ENCODE assay signal across 9 cellular contexts in the genomic region with DNA sequence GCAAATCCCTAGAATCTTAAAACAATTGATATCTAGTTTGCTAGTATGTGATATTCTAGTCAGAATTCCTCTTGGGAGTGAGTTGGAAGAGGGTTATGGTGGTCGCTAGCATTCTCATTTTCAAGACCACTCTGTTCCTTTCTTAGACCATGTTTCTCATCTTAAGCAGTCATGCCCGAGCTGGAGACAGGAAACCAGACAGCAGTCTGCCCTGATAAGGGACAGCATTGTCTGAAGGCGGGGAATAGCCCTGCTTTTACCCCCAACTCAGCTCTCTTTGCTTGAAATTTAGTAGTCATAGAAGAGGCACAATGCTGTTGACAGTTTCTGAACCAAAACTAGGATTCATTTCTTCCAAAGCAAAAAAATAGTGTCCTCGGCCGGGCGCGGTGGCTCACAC. TPM values are rescaled to one million over a fixed set of nuclear protein-coding genes. Genes with fewer than 3 reads are reported as not detected.
DNase-seq lines count a peak whose midpoint lies in the region; ATAC-seq and TF ChIP-seq lines count a peak whose summit lies in the region.
"Had no signal": no experiment of that assay in that cellular context is flagged by ENCODE, and none has a peak within 500 bp of the region (broad histone marks: within the 10 kb centered on the region; RNA-seq: fewer than 3 reads in every experiment).

No MANE protein-coding gene starts in this region.

- H3K9ac ChIP-seq in neuronal stem cell (ENCODE audit: low read depth, low read length, poor library complexity), result no peak overlapping the region

- H2BK12ac ChIP-seq in neuronal stem cell (ENCODE audit: low read length), result peak overlapping the region; percentile 7

- peak overlapping the region; percentile 95 for H3K27ac ChIP-seq in C4-2B
- peak overlapping the region; percentile 96 for H3K27ac ChIP-seq in PC-9
- H3K27ac ChIP-seq in epithelial cell of prostate, result peak overlapping the region; percentile 97
- no peak overlapping the region for H3K27ac ChIP-seq in neuronal stem cell (replicated peaks; ENCODE audit: low read length)

- peaks cover 4% of the 10 kb centered on the region for H3K79me1 ChIP-seq in neuronal stem cell (ENCODE audit: low read depth, low read length)

- H4K91ac ChIP-seq in neuronal stem cell (ENCODE audit: low read depth, low read length, poor library complexity), result no peak overlapping the region

- CTCF ChIA-PET in PC-9 (lab: Charles Lee), result interaction anchor here (0.6 kb wide), 1 partner anchor 514 kb away, joined by 18 read pairs; no protein-coding TSS in a partner anchor

- BruUV-seq in PC-9 (replicated peaks; lab: Mats Ljungman, UMichigan), result no TSS peak

- no peak overlapping the region for H3K18ac ChIP-seq in neuronal stem cell (ENCODE audit: low read length)

- no peak overlapping the region for H3K14ac ChIP-seq in neuronal stem cell (ENCODE audit: low read length)

- H3F3A ChIP-seq in PC-9 (ENCODE audit: insufficient read depth, low read depth), result peaks cover 84% of the 10 kb centered on the region

- H4K8ac ChIP-seq in neuronal stem cell (ENCODE audit: low read depth, low read length), result no peak overlapping the region

- H3K79me2 ChIP-seq in PC-9 (ENCODE audit: low read depth), result peaks cover 99% of the 10 kb centered on the region

- H3K4me1 ChIP-seq in PC-9 (replicated peaks; ENCODE audit: insufficient read depth) (peaks cover 76% of the 10 kb centered on the region), neuronal stem cell (ENCODE audit: control insufficient read depth in 2 of 2, insufficient read depth in 1 of 2, low read depth in 1 of 2, low read length in 2 of 2) (peaks cover 31 to 63% of the 10 kb centered on the region in 2 donors)

- POLR2A ChIA-PET in PC-9 (lab: Charles Lee; ENCODE audit: unreplicated experiment), result no interaction called here

- no peak overlapping the region for H3K23ac ChIP-seq in neuronal stem cell (ENCODE audit: low read depth, low read length, poor library complexity)

- H2AK5ac ChIP-seq in neuronal stem cell (ENCODE audit: low read depth, low read length), result no peak overlapping the region

- H2BK15ac ChIP-seq in neuronal stem cell (ENCODE audit: low read length), result no peak overlapping the region

- intact Hi-C loops in PC-9 (cut with micrococcal nuclease; ENCODE audit: unreplicated experiment), result loop anchor here (5.0 to 10.0 kb wide), 4 partner anchors 188 to 592 kb away; a partner anchor contains a TSS

- H2BK120ac ChIP-seq in neuronal stem cell (ENCODE audit: low read depth, low read length), result no peak overlapping the region

- H3K36me3 ChIP-seq in PC-9 (ENCODE audit: low read depth) (peaks cover 25% of the 10 kb centered on the region; the same call in 1 of the 2 replicates), neuronal stem cell (replicated peaks in 1 of 2; ENCODE audit: control insufficient read depth in 2 of 2, insufficient read depth in 2 of 2, low read length in 2 of 2) (peaks cover 0 to 15% of the 10 kb centered on the region in 2 donors)

- H2AFZ ChIP-seq in PC-9 (no peak overlapping the region), neuronal stem cell (ENCODE audit: low read length) (no peak overlapping the region)

- H3K4me3 ChIP-seq in PC-9, result peak overlapping the region; percentile 72; the same call in 1 of the 2 replicates
- no peak overlapping the region for H3K4me3 ChIP-seq in neuronal stem cell (ENCODE audit: low read length in 2 of 2)

- H3K9me3 ChIP-seq in PC-9 (ENCODE audit: insufficient read depth, low read depth) (no peaks in the 10 kb centered on the region), neuronal stem cell (replicated peaks in 1 of 2; ENCODE audit: control insufficient read depth in 2 of 2, insufficient read depth in 1 of 2, low read depth in 1 of 2, low read length in 2 of 2) (no peaks in the 10 kb centered on the region)

- no peak overlapping the region for H3K4ac ChIP-seq in neuronal stem cell (ENCODE audit: low read length)

- no CpG with 5 or more reads among the region's 7 CpGs for WGBS in neuronal stem cell (ENCODE audit: extremely low coverage in 2 of 2, insufficient read length in 2 of 2, insufficient replicate concordance in 1 of 2), 2 donors

- H4K20me1 ChIP-seq in PC-9 (ENCODE audit: insufficient read depth), result peaks cover 12% of the 10 kb centered on the region

- no peaks in the 10 kb centered on the region for H3K27me3 ChIP-seq in PC-9 (ENCODE audit: insufficient read depth, low read depth)
- no peaks in the 10 kb centered on the region for H3K27me3 ChIP-seq in neuronal stem cell (ENCODE audit: control insufficient read depth in 3 of 3, insufficient read depth in 3 of 3, low read depth in 1 of 3, low read length in 3 of 3)

- H3K4me2 ChIP-seq in PC-9 (peak overlapping the region; percentile 99), neuronal stem cell (ENCODE audit: insufficient read depth, low read length, poor library complexity, severe bottlenecking) (no peak overlapping the region)

- ATAC-seq in HG03457 (IDR thresholded peaks at IDR 0.05; ENCODE audit: unreplicated experiment) (no peak), HG03378 (IDR thresholded peaks at IDR 0.05; ENCODE audit: unreplicated experiment) (no peak)

- H2BK5ac ChIP-seq in neuronal stem cell (ENCODE audit: low read length), result no peak overlapping the region

- TF ChIP-seq CTCF in C4-2B (conservative IDR thresholded peaks at IDR 0.05), result no peak
- no peak for TF ChIP-seq CTCF in PC-9 (conservative IDR thresholded peaks at IDR 0.05)

- no peaks in the 10 kb centered on the region for H3K9me2 ChIP-seq in PC-9 (ENCODE audit: insufficient read depth)

- no peak for DNase-seq in PC-9
- DNase-seq in epithelial cell of prostate (ENCODE audit: low read depth, low spot score), result no peak
- no peak for DNase-seq in neuronal stem cell (ENCODE audit: low spot score)
- no peak for DNase-seq in SIG-M5 (lab: John Stamatoyannopoulos, UW)
- no peak for DNase-seq in NCI-H774 (lab: John Stamatoyannopoulos, UW)
- DNase-seq: RPMI8226 had no signal

RNA-seq across cellular contexts. Expression of a gene that starts 5.2 kb away (rescaled TPM):
- total RNA-seq in PC-9 (2021), result 33.1 and 37.5 TPM in 2 replicates
- polyA plus RNA-seq in neuronal stem cell (2013, experiment 1 of 2), result 29.7 TPM
- polyA plus RNA-seq in neuronal stem cell (2013, experiment 2 of 2), result 30.1 TPM
